ENCODE assay signal across 11 cellular contexts in genomic region chr10:68336952-68337351, GRCh38. TPM values are rescaled to one million over a fixed set of nuclear protein-coding genes. Genes with fewer than 3 reads are reported as not detected.
A peak's percentile ranks its signal among the peaks of the same experiment; 100 is the strongest.
DNase-seq lines count a peak whose midpoint lies in the region; ATAC-seq, FAIRE-seq and TF ChIP-seq lines count a peak whose summit lies in the region.
"Had no signal": no experiment of that assay in that cellular context is flagged by ENCODE, and none has a peak within 500 bp of the region (broad histone marks: within the 10 kb centered on the region; RNA-seq: fewer than 3 reads in every experiment).

No MANE protein-coding gene starts in this region.

- H3K4me3 ChIP-seq in keratinocyte (ENCODE audit: control insufficient read depth in 2 of 3, extremely low read depth in 1 of 3, insufficient read depth in 2 of 3, low read depth in 1 of 3, low read length in 3 of 3) (peak overlapping the region in 1 of 3 experiments; percentile 11), subcutaneous abdominal adipose tissue (ENCODE audit: low read depth in 1 of 5, low read length in 5 of 5) (peak overlapping the region in 3 of 5 donors; percentile 1 to 47 (median 18))
- H3K4me3 ChIP-seq: body of pancreas had no signal

- peaks cover 58% of the 10 kb centered on the region for H4K20me1 ChIP-seq in keratinocyte (ENCODE audit: control insufficient read depth, extremely low read depth, insufficient read depth, low read length)

- no peak for DNase-seq in activated naive CD4-positive, alpha-beta T cell (lab: John Stamatoyannopoulos, UW)
- DNase-seq in activated CD8-positive, alpha-beta T cell treated with anti-CD3 and anti-CD28 coated beads, Interleukin-2, amount 10 ng/mL, durations not matched to agents 7 days and 5 days, result no peak
- DNase-seq in keratinocyte (ENCODE audit: low read depth, low spot score) (no peak), anterior cingulate cortex (lab: John Stamatoyannopoulos, UW) (no peak), head of caudate nucleus (no peak)
- DNase-seq: activated CD4-positive, CD25-positive, alpha-beta regulatory T cell treated with anti-CD3 and anti-CD28 coated beads, Interleukin-2, amount 50 U/mL, for 72 hours; body of pancreas; foreskin keratinocyte had no signal

- H2AFZ ChIP-seq in keratinocyte (ENCODE audit: control insufficient read depth, low read length), result no peak overlapping the region

- FAIRE-seq in keratinocyte (lab: Jason Lieb, UNC), result no peak

- no peaks in the 10 kb centered on the region for H3K27me3 ChIP-seq in keratinocyte (ENCODE audit: control insufficient read depth, extremely low read depth, insufficient read depth, low read length)
- no peaks in the 10 kb centered on the region for H3K27me3 ChIP-seq in subcutaneous abdominal adipose tissue (ENCODE audit: control insufficient read depth in 5 of 5, insufficient read depth in 4 of 5, low read length in 5 of 5)
- H3K27me3 ChIP-seq: body of pancreas, foreskin keratinocyte had no signal

- no peak for TF ChIP-seq CTCF in keratinocyte (optimal IDR thresholded peaks at IDR 0.05 in 1 of 3, IDR thresholded peaks at IDR 0.05 in 1 of 3, conservative IDR thresholded peaks at IDR 0.05 in 1 of 3; ENCODE audit: extremely low read depth in 1 of 3, insufficient read depth in 2 of 3, low read length in 3 of 3)

- no peak overlapping the region for H3K9ac ChIP-seq in keratinocyte (ENCODE audit: control insufficient read depth, extremely low read depth, insufficient read depth, low read length)
- H3K9ac ChIP-seq in subcutaneous abdominal adipose tissue (ENCODE audit: low read length in 5 of 5), result no peak overlapping the region

- H3K4me2 ChIP-seq in keratinocyte (ENCODE audit: control insufficient read depth, extremely low read depth, insufficient read depth, low read depth, low read length), result peak overlapping the region; percentile 53

- peaks cover 91% of the 10 kb centered on the region for H3K79me2 ChIP-seq in keratinocyte (ENCODE audit: control insufficient read depth, insufficient read depth, low read length)

- no peaks in the 10 kb centered on the region for H3K27me3 Mint-ChIP-seq in activated naive CD4-positive, alpha-beta T cell treated with anti-CD3 and anti-CD28 coated beads, Interleukin-2, amount 50 U/mL, for 24 hours
- no peaks in the 10 kb centered on the region for H3K27me3 Mint-ChIP-seq in activated CD8-positive, alpha-beta T cell treated with anti-CD3 and anti-CD28 coated beads, Interleukin-2, amount 10 ng/mL, durations not matched to agents 7 days and 5 days (ENCODE audit: low read depth)

- POLR2A ChIA-PET in activated CD8-positive, alpha-beta T cell treated with anti-CD3 and anti-CD28 coated beads, Interleukin-2, amount 10 ng/mL, durations not matched to agents 7 days and 5 days (lab: Charles Lee), result no interaction called here

- H3K27ac Mint-ChIP-seq in activated naive CD4-positive, alpha-beta T cell treated with anti-CD3 and anti-CD28 coated beads, Interleukin-2, amount 50 U/mL, for 24 hours, result peak overlapping the region; percentile 92
- peak overlapping the region; percentile 66 for H3K27ac Mint-ChIP-seq in activated CD8-positive, alpha-beta T cell treated with anti-CD3 and anti-CD28 coated beads, Interleukin-2, amount 10 ng/mL, durations not matched to agents 7 days and 5 days

- H3K9me1 ChIP-seq in keratinocyte (ENCODE audit: control insufficient read depth, extremely low read depth, insufficient read depth, low read length), result peaks cover 5% of the 10 kb centered on the region

- H3K36me3 ChIP-seq in keratinocyte (ENCODE audit: control insufficient read depth in 2 of 2, extremely low read depth in 1 of 2, insufficient read depth in 2 of 2, low read length in 2 of 2), result peaks cover 10 to 52% of the 10 kb centered on the region in 2 experiments
- H3K36me3 ChIP-seq in subcutaneous abdominal adipose tissue (ENCODE audit: control insufficient read depth in 5 of 5, insufficient read depth in 5 of 5, low read length in 5 of 5), result peaks cover 30 to 38% (median 36%) of the 10 kb centered on the region in 5 donors

- peaks cover 62% of the 10 kb centered on the region for H3K4me1 Mint-ChIP-seq in activated naive CD4-positive, alpha-beta T cell treated with anti-CD3 and anti-CD28 coated beads, Interleukin-2, amount 50 U/mL, for 24 hours
- H3K4me1 Mint-ChIP-seq in activated CD8-positive, alpha-beta T cell treated with anti-CD3 and anti-CD28 coated beads, Interleukin-2, amount 10 ng/mL, durations not matched to agents 7 days and 5 days (ENCODE audit: low read depth), result peaks cover 46% of the 10 kb centered on the region

- CTCF ChIA-PET in activated CD8-positive, alpha-beta T cell treated with anti-CD3 and anti-CD28 coated beads, Interleukin-2, amount 10 ng/mL, durations not matched to agents 7 days and 5 days (lab: Charles Lee), result no interaction called here

- no peak overlapping the region for H3K27ac ChIP-seq in keratinocyte (ENCODE audit: control insufficient read depth, insufficient read depth, low read length)
- H3K27ac ChIP-seq in subcutaneous abdominal adipose tissue (ENCODE audit: low read depth, low read length), result peak overlapping the region; percentile 11
- H3K27ac ChIP-seq: body of pancreas, foreskin keratinocyte had no signal

- no peaks in the 10 kb centered on the region for H3K9me3 Mint-ChIP-seq in activated naive CD4-positive, alpha-beta T cell treated with anti-CD3 and anti-CD28 coated beads, Interleukin-2, amount 50 U/mL, for 24 hours
- H3K9me3 Mint-ChIP-seq in activated CD8-positive, alpha-beta T cell treated with anti-CD3 and anti-CD28 coated beads, Interleukin-2, amount 10 ng/mL, durations not matched to agents 7 days and 5 days (ENCODE audit: insufficient read depth), result no peaks in the 10 kb centered on the region

- peaks cover 35% of the 10 kb centered on the region for H3K36me3 Mint-ChIP-seq in activated naive CD4-positive, alpha-beta T cell treated with anti-CD3 and anti-CD28 coated beads, Interleukin-2, amount 50 U/mL, for 24 hours
- peaks cover 82% of the 10 kb centered on the region for H3K36me3 Mint-ChIP-seq in activated CD8-positive, alpha-beta T cell treated with anti-CD3 and anti-CD28 coated beads, Interleukin-2, amount 10 ng/mL, durations not matched to agents 7 days and 5 days (ENCODE audit: low read depth)

- no peak for ATAC-seq in activated CD8-positive, alpha-beta T cell treated with anti-CD3 and anti-CD28 coated beads, Interleukin-2, amount 10 ng/mL, durations not matched to agents 7 days and 5 days
- ATAC-seq in HG03139 (IDR thresholded peaks at IDR 0.05; ENCODE audit: unreplicated experiment), result no peak
- ATAC-seq: body of pancreas, foreskin keratinocyte had no signal

- H3K9me3 ChIP-seq in keratinocyte (ENCODE audit: control insufficient read depth, low read depth, low read length), result no peaks in the 10 kb centered on the region
- H3K9me3 ChIP-seq in subcutaneous abdominal adipose tissue (ENCODE audit: control insufficient read depth in 5 of 5, low read length in 5 of 5), result no peaks in the 10 kb centered on the region
- H3K9me3 ChIP-seq: body of pancreas had no signal

- H3K4me1 ChIP-seq in keratinocyte (ENCODE audit: control insufficient read depth, extremely low read depth, insufficient read depth, low read length), result peaks cover 22% of the 10 kb centered on the region
- H3K4me1 ChIP-seq in subcutaneous abdominal adipose tissue (ENCODE audit: control insufficient read depth in 5 of 5, insufficient read depth in 5 of 5, low read length in 5 of 5), result peaks cover 9 to 54% (median 47%) of the 10 kb centered on the region in 5 donors

- dilution Hi-C loops in keratinocyte (cut with MboI; ENCODE audit: extremely low pct_ligation_motif_present, low sequenced_read_pairs), result no loop called here

- peak overlapping the region; percentile 85 for H3K4me3 Mint-ChIP-seq in activated naive CD4-positive, alpha-beta T cell treated with anti-CD3 and anti-CD28 coated beads, Interleukin-2, amount 50 U/mL, for 24 hours
- peak overlapping the region; percentile 98 for H3K4me3 Mint-ChIP-seq in activated CD8-positive, alpha-beta T cell treated with anti-CD3 and anti-CD28 coated beads, Interleukin-2, amount 10 ng/mL, durations not matched to agents 7 days and 5 days

- intact Hi-C loops in head of caudate nucleus (cut with DNase I), result loop anchor here (10.0 kb wide), 1 partner anchor 482 kb away; no protein-coding TSS in a partner anchor

RNA-seq across cellular contexts. Expression of gene PBLD, which starts 4.2 kb away (rescaled TPM):
- total RNA-seq in activated CD8-positive, alpha-beta T cell treated with anti-CD3 and anti-CD28 coated beads, Interleukin-2, amount 10 ng/mL, durations not matched to agents 7 days and 5 days, result 1 to 10 TPM in 1 of 2 experiments, under 1 TPM in 1; 0.97 to 1.3 TPM
- 0.66 to 1.00 TPM (median 0.91 TPM) in 3 replicates for polyA plus RNA-seq in keratinocyte
- 0.79 TPM for polyA plus RNA-seq in keratinocyte (2011; ENCODE audit: low read depth)
- polyA plus RNA-seq in keratinocyte (2011; cell fraction: cytosol; rRNA removed), result 0.81 and 0.92 TPM in 2 replicates
- polyA plus RNA-seq in keratinocyte (2011; cell fraction: nucleus; rRNA removed), result 2.0 and 2.9 TPM in 2 replicates
- polyA plus RNA-seq in keratinocyte (2012; ENCODE audit: low replicate concordance), result 0.78 and 2.1 TPM in 2 replicates
- 0.13 to 0.53 TPM (median 0.29 TPM) in 3 replicates for polyA minus RNA-seq in keratinocyte
- not detected for polyA minus RNA-seq in keratinocyte (2011; cell fraction: cytosol; rRNA and poly(A)+ RNA removed)
- 0.53 and 2.0 TPM in 2 replicates for polyA minus RNA-seq in keratinocyte (2011; cell fraction: nucleus; rRNA and poly(A)+ RNA removed)

RNA-seq across cellular contexts. Expression of gene HNRNPH3, which starts 5.1 kb away (rescaled TPM):
- 100 to 1,000 TPM; 114 to 122 TPM for total RNA-seq in activated CD8-positive, alpha-beta T cell treated with anti-CD3 and anti-CD28 coated beads, Interleukin-2, amount 10 ng/mL, durations not matched to agents 7 days and 5 days
- 35.8 to 108 TPM (median 45.7 TPM) in 3 replicates for polyA plus RNA-seq in keratinocyte
- 225 TPM for polyA plus RNA-seq in keratinocyte (2011; ENCODE audit: low read depth)
- polyA plus RNA-seq in keratinocyte (2011; cell fraction: cytosol; rRNA removed), result 52.7 and 60.4 TPM in 2 replicates
- polyA plus RNA-seq in keratinocyte (2011; cell fraction: nucleus; rRNA removed), result 43.2 and 82.8 TPM in 2 replicates
- 177 and 198 TPM in 2 replicates for polyA plus RNA-seq in keratinocyte (2012; ENCODE audit: low replicate concordance)
- 12.2 to 66.1 TPM (median 18.4 TPM) in 3 replicates for polyA minus RNA-seq in keratinocyte
- polyA minus RNA-seq in keratinocyte (2011; cell fraction: cytosol; rRNA and poly(A)+ RNA removed), result 16.3 TPM
- 13.1 and 17.5 TPM in 2 replicates for polyA minus RNA-seq in keratinocyte (2011; cell fraction: nucleus; rRNA and poly(A)+ RNA removed)
